27 cellular contexts compared by ENCODE assay signal in genomic region chr2:203678971-203679370, GRCh38. TPM values are rescaled to one million over a fixed set of nuclear protein-coding genes. Genes with fewer than 3 reads are reported as not detected.
"Had no signal": no experiment of that assay in that cellular context is flagged by ENCODE, and none has a peak within 500 bp of the region (broad histone marks: within the 10 kb centered on the region; RNA-seq: fewer than 3 reads in every experiment).

No MANE protein-coding gene starts in this region.

- H3K9me3 Mint-ChIP-seq: activated naive CD8-positive, alpha-beta T cell treated with anti-CD3 and anti-CD28 coated beads, Interleukin-2, amount 50 U/mL, for 24 hours; stimulated activated naive CD8-positive, alpha-beta T cell treated with anti-CD3 and anti-CD28 coated beads, Interleukin-15, Interleukin-2, amounts not matched to agents 100 ng/mL and 50 ng/mL, for 24 hours had no signal

- H3K4me1 ChIP-seq: prostate gland had no signal

- H3K27ac ChIP-seq: breast epithelium, left lung, prostate gland, skin epidermis, VCaP had no signal

- H3K27me3 ChIP-seq: breast epithelium, left lung had no signal

- H3K27ac Mint-ChIP-seq: activated naive CD4-positive, alpha-beta T cell treated with anti-CD3 and anti-CD28 coated beads, Interleukin-2, amount 10 ng/mL, durations not matched to agents 7 days and 5 days; activated naive CD8-positive, alpha-beta T cell treated with anti-CD3 and anti-CD28 coated beads, Interleukin-2, amount 50 U/mL, for 24 hours; naive B cell; stimulated activated naive CD8-positive, alpha-beta T cell treated with anti-CD3 and anti-CD28 coated beads, Interleukin-15, Interleukin-2, amounts not matched to agents 100 ng/mL and 50 ng/mL, for 24 hours; type B pancreatic cell had no signal

- DNase-seq: activated CD4-positive, alpha-beta T cell treated with anti-CD3 and anti-CD28 coated beads, Interleukin-2, amount 50 U/mL, for 1 hour; activated CD4-positive, CD25-positive, alpha-beta regulatory T cell treated with anti-CD3 and anti-CD28 coated beads, Interleukin-2, amount 50 U/mL, for 72 hours; activated CD8-positive, alpha-beta memory T cell treated with anti-CD3 and anti-CD28 coated beads, Interleukin-2, amount 50 U/mL, for 4 hours; activated effector memory CD4-positive, alpha-beta T cell treated with Interleukin-2 at 50 U/mL for 16 hours; activated naive CD4-positive, alpha-beta T cell treated with anti-CD3 and anti-CD28 coated beads, Interleukin-2, amount 10 ng/mL, durations not matched to agents 7 days and 5 days; activated naive CD8-positive, alpha-beta T cell treated with anti-CD3 and anti-CD28 coated beads, Interleukin-2, amount 50 U/mL, for 24 hours; activated T-cell treated with anti-CD3 and anti-CD28 coated beads, Interleukin-2, amount 50 U/mL, for 4 hours; anterior cingulate cortex; cerebellar nuclear complex; cortex of kidney; effector CD8-positive, alpha-beta T cell; foreskin fibroblast; hippocampal formation; islet precursor cell; left lung; mesenchymal stem cell; mucosa of descending colon; naive B cell; right cardiac atrium had no signal

- H3K36me3 Mint-ChIP-seq: activated naive CD4-positive, alpha-beta T cell treated with anti-CD3 and anti-CD28 coated beads, Interleukin-2, amount 10 ng/mL, durations not matched to agents 7 days and 5 days; type B pancreatic cell had no signal

- H3K4me3 Mint-ChIP-seq: activated naive CD4-positive, alpha-beta T cell treated with anti-CD3 and anti-CD28 coated beads, Interleukin-2, amount 10 ng/mL, durations not matched to agents 7 days and 5 days; activated naive CD8-positive, alpha-beta T cell treated with anti-CD3 and anti-CD28 coated beads, Interleukin-2, amount 50 U/mL, for 24 hours; activated T-cell treated with anti-CD3 and anti-CD28 coated beads, Interleukin-2, amount 50 U/mL, for 4 hours; naive B cell; neural crest cell; stimulated activated naive CD8-positive, alpha-beta T cell treated with anti-CD3 and anti-CD28 coated beads, Interleukin-15, Interleukin-2, amounts not matched to agents 100 ng/mL and 50 ng/mL, for 24 hours; type B pancreatic cell had no signal

- ATAC-seq: activated naive CD8-positive, alpha-beta T cell treated with anti-CD3 and anti-CD28 coated beads, Interleukin-2, amount 50 U/mL, for 24 hours; activated T-cell treated with anti-CD3 and anti-CD28 coated beads, Interleukin-2, amount 50 U/mL, for 4 hours; left lung; mucosa of descending colon; right cardiac atrium had no signal

- H3K4me3 ChIP-seq: breast epithelium, left lung, mucosa of descending colon, prostate gland, skin epidermis had no signal

- H3K36me3 ChIP-seq: breast epithelium, left lung, prostate gland had no signal

- H3K9me3 ChIP-seq: breast epithelium, left lung, mucosa of descending colon, prostate gland had no signal

- H3K27me3 Mint-ChIP-seq: activated naive CD4-positive, alpha-beta T cell treated with anti-CD3 and anti-CD28 coated beads, Interleukin-2, amount 10 ng/mL, durations not matched to agents 7 days and 5 days; activated naive CD8-positive, alpha-beta T cell treated with anti-CD3 and anti-CD28 coated beads, Interleukin-2, amount 50 U/mL, for 24 hours; stimulated activated naive CD8-positive, alpha-beta T cell treated with anti-CD3 and anti-CD28 coated beads, Interleukin-15, Interleukin-2, amounts not matched to agents 100 ng/mL and 50 ng/mL, for 24 hours; type B pancreatic cell had no signal

RNA-seq across cellular contexts. Expression of gene CD28, which starts 27.5 kb away (rescaled TPM):
- total RNA-seq: neural crest cell, osteoblast had no signal
